Comparison of ENCODE assay signal across 27 cellular contexts in the genomic region with DNA sequence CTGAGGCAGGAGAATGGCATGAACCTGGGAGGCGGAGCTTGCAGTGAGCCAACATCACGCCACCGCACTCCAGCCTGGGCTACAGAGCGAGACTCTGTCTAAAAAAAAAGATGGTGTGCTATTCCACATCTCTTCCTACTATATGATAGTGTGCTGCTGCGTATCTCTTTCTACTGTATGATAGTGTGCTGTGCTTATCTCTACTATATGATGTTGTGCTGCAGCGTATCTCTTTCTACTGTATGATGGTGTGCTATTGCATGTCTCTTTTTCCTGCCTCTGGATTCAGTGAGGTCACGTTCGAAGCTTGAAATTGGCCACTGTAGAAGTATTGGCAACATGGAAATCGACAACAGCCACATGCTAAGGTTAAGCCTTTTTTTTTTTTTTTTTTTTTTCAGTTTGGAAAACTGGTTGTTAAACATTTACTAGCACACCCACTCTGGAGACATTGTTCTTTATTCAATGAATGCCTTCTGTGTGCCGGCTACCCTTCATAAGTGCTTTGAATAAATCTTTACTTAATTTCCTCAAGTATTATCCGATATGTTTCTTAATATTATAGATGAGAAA. TPM values are rescaled to one million over a fixed set of nuclear protein-coding genes. Genes with fewer than 3 reads are reported as not detected.
"Had no signal": no experiment of that assay in that cellular context is flagged by ENCODE, and none has a peak within 500 bp of the region (broad histone marks: within the 10 kb centered on the region; RNA-seq: fewer than 3 reads in every experiment).

No MANE protein-coding gene starts in this region.

- FAIRE-seq: bronchial epithelial cell, colon had no signal

- H3K27ac ChIP-seq: esophagus muscularis mucosa, foreskin keratinocyte, heart right ventricle, parathyroid adenoma, psoas muscle, right atrium auricular region, thoracic aorta, uterus had no signal

- H3K9me3 ChIP-seq: esophagus muscularis mucosa, thoracic aorta, uterus had no signal

- H3K4me3 ChIP-seq: esophagus muscularis mucosa, heart right ventricle, psoas muscle, right atrium auricular region, thoracic aorta, uterus had no signal

- H3K27me3 ChIP-seq: esophagus muscularis mucosa, foreskin keratinocyte, heart right ventricle, right atrium auricular region, uterus had no signal

- ATAC-seq: activated CD4-positive, alpha-beta T cell treated with anti-CD3 and anti-CD28 coated beads for 36 hours; activated CD8-positive, alpha-beta memory T cell treated with anti-CD3 and anti-CD28 coated beads, Interleukin-2, amount 10 ng/mL, durations not matched to agents 7 days and 5 days; activated CD8-positive, alpha-beta T cell treated with anti-CD3 and anti-CD28 coated beads, Interleukin-2, amount 10 ng/mL, durations not matched to agents 7 days and 5 days; activated naive CD8-positive, alpha-beta T cell treated with anti-CD3 and anti-CD28 coated beads, Interleukin-2, amount 50 U/mL, for 24 hours; foreskin keratinocyte; heart right ventricle; naive thymus-derived CD8-positive, alpha-beta T cell; psoas muscle; stimulated activated effector memory CD8-positive, alpha-beta T cell treated with anti-CD3 and anti-CD28 coated beads, Interleukin-12 subunit alpha, Interleukin-12 subunit beta, amount 100 ng/mL, for 72 hours had no signal

- H3K4me1 ChIP-seq: foreskin keratinocyte, parathyroid adenoma, psoas muscle, right atrium auricular region, uterus had no signal

- DNase-seq: activated CD4-positive, alpha-beta T cell treated with anti-CD3 and anti-CD28 coated beads for 36 hours; activated CD4-positive, CD25-positive, alpha-beta regulatory T cell; activated CD8-positive, alpha-beta memory T cell treated with anti-CD3 and anti-CD28 coated beads, Interleukin-2, amount 10 ng/mL, durations not matched to agents 7 days and 5 days; activated CD8-positive, alpha-beta T cell treated with anti-CD3 and anti-CD28 coated beads, Interleukin-2, amount 10 ng/mL, durations not matched to agents 7 days and 5 days; activated naive CD8-positive, alpha-beta T cell treated with anti-CD3 and anti-CD28 coated beads, Interleukin-2, amount 50 U/mL, for 24 hours; activated T-cell treated with anti-CD3 and anti-CD28 coated beads, Interleukin-2, amount 50 U/mL, for 48 hours; amygdala; dermis blood vessel endothelial cell; effector CD4-positive, alpha-beta T cell; foreskin keratinocyte; heart right ventricle; islet precursor cell; naive thymus-derived CD8-positive, alpha-beta T cell; nucleus accumbens; psoas muscle; stimulated activated CD4-positive, alpha-beta T cell treated with anti-CD3 and anti-CD28 coated beads, Interleukin-2, amount 100 ng/mL, for 48 hours; T-helper 1 cell; trophoblast cell; uterus had no signal

- H3K36me3 ChIP-seq: right atrium auricular region, thoracic aorta, uterus had no signal

RNA-seq across cellular contexts. Expression of a gene that starts 31.3 kb away (rescaled TPM):
- total RNA-seq: glomerular endothelial cell had no signal
